In genomic region chr16:12420661-12421209, GRCh38 we compare ENCODE assay signal across 1 cellular context.
TF ChIP-seq lines count a peak whose summit lies in the region.

No MANE protein-coding gene starts in this region.

TF ChIP-seq in H1, 55 proteins besides CTCF, POLR2A, EP300 and RAD21:
- TF ChIP-seq YY1 (IDR thresholded peaks at IDR 0.05; ENCODE audit: low read depth, low read length) (no peak), RBBP5 (IDR thresholded peaks at IDR 0.05; ENCODE audit: borderline replicate concordance, low read depth, low read length) (no peak), NANOG (IDR thresholded peaks at IDR 0.05; ENCODE audit: insufficient read depth, low read depth, low read length, poor library complexity, severe bottlenecking) (no peak), USF2 (IDR thresholded peaks at IDR 0.05; ENCODE audit: low read length) (no peak), POU5F1 (IDR thresholded peaks at IDR 0.05; ENCODE audit: low read depth, low read length) (no peak), SP1 (IDR thresholded peaks at IDR 0.05; ENCODE audit: low read depth, low read length) (no peak), CHD1 (IDR thresholded peaks at IDR 0.05; ENCODE audit: low read depth, low read length) (no peak), BCL11A (IDR thresholded peaks at IDR 0.05; ENCODE audit: low read depth in 2 of 2, low read length in 2 of 2) (no peak), HDAC2 (IDR thresholded peaks at IDR 0.05; ENCODE audit: borderline replicate concordance in 1 of 2, low read depth in 2 of 2, low read length in 2 of 2) (no peak), CEBPB (IDR thresholded peaks at IDR 0.05; ENCODE audit: low read depth, low read length) (no peak), RNF2 (IDR thresholded peaks at IDR 0.05; ENCODE audit: borderline replicate concordance, low read depth, low read length, missing control alignments, poor library complexity, severe bottlenecking) (no peak), NRF1 (IDR thresholded peaks at IDR 0.05; ENCODE audit: low read depth, low read length) (no peak), SAP30 (IDR thresholded peaks at IDR 0.05; ENCODE audit: insufficient read depth, insufficient replicate concordance, low read length) (no peak)
